ENCODE assay signal across 13 cellular contexts in the genomic region with DNA sequence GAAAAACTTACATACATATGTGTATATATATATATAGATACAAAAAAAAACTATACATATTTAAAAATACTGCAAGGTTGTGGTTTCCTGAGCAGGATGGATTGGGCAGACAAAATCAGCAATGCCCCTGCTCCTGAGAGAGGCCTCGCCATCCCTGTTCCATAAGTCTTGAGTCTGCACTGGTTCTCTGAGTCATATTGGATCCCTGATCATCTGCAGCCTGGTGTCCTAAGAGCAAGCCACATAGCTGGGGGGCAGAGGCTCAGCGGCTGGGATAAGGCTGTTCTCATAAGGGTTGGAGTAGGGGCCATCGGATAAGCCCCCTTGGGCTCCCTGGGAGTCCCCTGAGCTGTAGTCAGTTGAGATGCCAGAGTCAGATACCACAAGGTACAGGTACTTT. TPM values are rescaled to one million over a fixed set of nuclear protein-coding genes. Genes with fewer than 3 reads are reported as not detected.
DNase-seq lines count a peak whose midpoint lies in the region; ATAC-seq, FAIRE-seq and TF ChIP-seq lines count a peak whose summit lies in the region.
"Had no signal": no experiment of that assay in that cellular context is flagged by ENCODE, and none has a peak within 500 bp of the region (broad histone marks: within the 10 kb centered on the region; RNA-seq: fewer than 3 reads in every experiment).

No MANE protein-coding gene starts in this region.

- TF ChIP-seq POLR2A in A549 (IDR thresholded peaks at IDR 0.05; ENCODE audit: low read length), result no peak

- intact Hi-C loops in left lung (cut with DNase I), result no loop called here

- 70% methylated on average over 3 of the region's 3 CpGs for WGBS in A549 (ENCODE audit: missing lambda C conversion rate)
- WGBS in GM23248 (ENCODE audit: low coverage in 1 of 2, low lambda C conversion rate in 2 of 2, missing lambda C conversion rate in 2 of 2), 2 experiments, result 71 to 76% methylated on average over 3 of the region's 3 CpGs

- H4K20me1 ChIP-seq in GM23248 (ENCODE audit: insufficient read depth), result no peaks in the 10 kb centered on the region

- POLR2A ChIA-PET in A549 (lab: Yijun Ruan, JAX), result interaction anchor here (0.7 kb wide), 1 partner anchor 31 kb away, joined by 4 read pairs; the partner anchor contains the start of genes CCDC159 and TMEM205

- no peak overlapping the region for H3K4me3 ChIP-seq in A549
- H3K4me3 ChIP-seq in GM23248, result peak overlapping the region; percentile 10; the same call in 1 of the 2 replicates
- H3K4me3 ChIP-seq in left lung, result no peak overlapping the region

- TF ChIP-seq RAD21 in A549 (conservative IDR thresholded peaks at IDR 0.05 in 1 of 2, IDR thresholded peaks at IDR 0.05 in 1 of 2), result no peak

- no peak for ATAC-seq in A549
- no peak for ATAC-seq in left lung
- ATAC-seq in GM19395 (IDR thresholded peaks at IDR 0.05; ENCODE audit: unreplicated experiment), result no peak
- ATAC-seq in GM21723 (IDR thresholded peaks at IDR 0.05; ENCODE audit: unreplicated experiment), result no peak
- no peak for ATAC-seq in GM21423 (IDR thresholded peaks at IDR 0.05; ENCODE audit: unreplicated experiment)

- H2AFZ ChIP-seq in GM23248, result no peak overlapping the region

- in situ Hi-C loops in GM23248 (cut with MboI), result no loop called here

- H3K36me3 ChIP-seq in GM23248 (ENCODE audit: low read depth) (no peaks in the 10 kb centered on the region), left lung (no peaks in the 10 kb centered on the region)

- H3F3A ChIP-seq in GM23248 (ENCODE audit: insufficient read depth), result peaks cover 24% of the 10 kb centered on the region

- H3K4me1 ChIP-seq in A549 (peaks cover 52% of the 10 kb centered on the region), GM23248 (ENCODE audit: insufficient read depth) (peaks cover 30% of the 10 kb centered on the region), left lung (peaks cover 6 to 81% of the 10 kb centered on the region in 2 donors)

- TF ChIP-seq EP300 in A549 (IDR thresholded peaks at IDR 0.05), result no peak

- no peaks in the 10 kb centered on the region for H3K9me3 ChIP-seq in A549
- no peaks in the 10 kb centered on the region for H3K9me3 ChIP-seq in GM23248 (ENCODE audit: low read depth)
- no peaks in the 10 kb centered on the region for H3K9me3 ChIP-seq in left lung

- DNase-seq in A549 (ENCODE audit: low read depth in 1 of 2, low spot score in 1 of 2), result no peak
- peak; percentile 77 for DNase-seq in GM23248
- DNase-seq in amniotic epithelial cell (ENCODE audit: low read depth), result peak; percentile 30
- no peak for DNase-seq in left lung
- no peak for DNase-seq in NCI-H345 (lab: John Stamatoyannopoulos, UW)
- DNase-seq: activated T-cell treated with anti-CD3 and anti-CD28 coated beads for 4 hours; central memory CD4-positive, alpha-beta T cell; naive B cell had no signal

- TF ChIP-seq CTCF in A549 (IDR thresholded peaks at IDR 0.05) (no peak), left lung (IDR thresholded peaks at IDR 0.05) (no peak)

- H3K27ac ChIP-seq in A549 (peak overlapping the region; percentile 61 to 85; a peak in 5 of 6 replicates), GM23248 (peak overlapping the region; percentile 63), left lung (peak overlapping the region; percentile 95 to 96)

- H3K4me2 ChIP-seq in A549 (peak overlapping the region; percentile 58), GM23248 (ENCODE audit: unreplicated experiment) (peak overlapping the region; percentile 61)

- 0 out of 2 replicates have a peak overlapping the region, but pooled peaks have one; percentile 14 for H3K9ac ChIP-seq in GM23248

- H3K27me3 ChIP-seq in GM23248 (replicated peaks; ENCODE audit: insufficient read depth) (no peaks in the 10 kb centered on the region), left lung (peaks cover 0 to 11% of the 10 kb centered on the region in 2 donors)

- FAIRE-seq in A549 (lab: Jason Lieb, UNC), result no peak
- FAIRE-seq: islet of Langerhans, urothelium cell line had no signal

- H3K9me2 ChIP-seq in GM23248 (ENCODE audit: insufficient read depth), result no peaks in the 10 kb centered on the region

- CTCF ChIA-PET in A549 (lab: Yijun Ruan, JAX), result interaction anchor here (0.9 to 4.9 kb wide), 7 partner anchors 10 to 105 kb away, joined by 3 to 28 read pairs (median 4); partner anchors contain the start of genes CCDC159, TMEM205 and TSPAN16

- peaks cover 7% of the 10 kb centered on the region; the same call in 1 of the 2 replicates for H3K79me2 ChIP-seq in GM23248 (ENCODE audit: insufficient read depth)

TF ChIP-seq in A549, 52 proteins besides CTCF, POLR2A, EP300 and RAD21 (continues in another document):
- no peak for TF ChIP-seq HEYL (CRISPR knock-in tag; IDR thresholded peaks at IDR 0.05)
- TF ChIP-seq, protein P1, sequence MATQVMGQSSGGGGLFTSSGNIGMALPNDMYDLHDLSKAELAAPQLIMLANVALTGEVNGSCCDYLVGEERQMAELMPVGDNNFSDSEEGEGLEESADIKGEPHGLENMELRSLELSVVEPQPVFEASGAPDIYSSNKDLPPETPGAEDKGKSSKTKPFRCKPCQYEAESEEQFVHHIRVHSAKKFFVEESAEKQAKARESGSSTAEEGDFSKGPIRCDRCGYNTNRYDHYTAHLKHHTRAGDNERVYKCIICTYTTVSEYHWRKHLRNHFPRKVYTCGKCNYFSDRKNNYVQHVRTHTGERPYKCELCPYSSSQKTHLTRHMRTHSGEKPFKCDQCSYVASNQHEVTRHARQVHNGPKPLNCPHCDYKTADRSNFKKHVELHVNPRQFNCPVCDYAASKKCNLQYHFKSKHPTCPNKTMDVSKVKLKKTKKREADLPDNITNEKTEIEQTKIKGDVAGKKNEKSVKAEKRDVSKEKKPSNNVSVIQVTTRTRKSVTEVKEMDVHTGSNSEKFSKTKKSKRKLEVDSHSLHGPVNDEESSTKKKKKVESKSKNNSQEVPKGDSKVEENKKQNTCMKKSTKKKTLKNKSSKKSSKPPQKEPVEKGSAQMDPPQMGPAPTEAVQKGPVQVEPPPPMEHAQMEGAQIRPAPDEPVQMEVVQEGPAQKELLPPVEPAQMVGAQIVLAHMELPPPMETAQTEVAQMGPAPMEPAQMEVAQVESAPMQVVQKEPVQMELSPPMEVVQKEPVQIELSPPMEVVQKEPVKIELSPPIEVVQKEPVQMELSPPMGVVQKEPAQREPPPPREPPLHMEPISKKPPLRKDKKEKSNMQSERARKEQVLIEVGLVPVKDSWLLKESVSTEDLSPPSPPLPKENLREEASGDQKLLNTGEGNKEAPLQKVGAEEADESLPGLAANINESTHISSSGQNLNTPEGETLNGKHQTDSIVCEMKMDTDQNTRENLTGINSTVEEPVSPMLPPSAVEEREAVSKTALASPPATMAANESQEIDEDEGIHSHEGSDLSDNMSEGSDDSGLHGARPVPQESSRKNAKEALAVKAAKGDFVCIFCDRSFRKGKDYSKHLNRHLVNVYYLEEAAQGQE (IDR thresholded peaks at IDR 0.05), result no peak
- TF ChIP-seq NFE2L2 (conservative IDR thresholded peaks at IDR 0.05; ENCODE audit: low read length), result no peak
- no peak for TF ChIP-seq KDM5A (IDR thresholded peaks at IDR 0.05)
- no peak for TF ChIP-seq EHF (CRISPR knock-in tag; IDR thresholded peaks at IDR 0.05)

RNA-seq across cellular contexts. Expression of gene SWSAP1, which starts 3.3 kb away (rescaled TPM):
- polyA plus RNA-seq in A549 (2011; rRNA removed), result 1.2 and 1.3 TPM in 2 replicates
- polyA plus RNA-seq in A549 (2012; cell fraction: cytosol; rRNA removed), result 3.0 and 3.6 TPM in 2 replicates
- 2.6 and 3.3 TPM in 2 replicates for polyA plus RNA-seq in A549 (2012; cell fraction: nucleus; rRNA removed)
- 1.5 to 1.8 TPM (median 1.5 TPM) in 3 replicates for polyA plus RNA-seq in A549 (2017; fragmentation: RNase III; extraction: RNeasy Plus Mini Kit Qiagen cat#74134 plus additional on column Dnase treatment)
- polyA minus RNA-seq in A549 (2011; rRNA and poly(A)+ RNA removed), result 0.33 and 0.88 TPM in 2 replicates
- total RNA-seq in GM23248 (2014; rRNA removed; shearing (Covaris generic)), result 0.32 TPM in 1 of 2 replicates, not detected in the other
- polyA plus RNA-seq in GM23248 (2016; fragmentation: Nextera tagmentation; extraction: Ambion mirVana), result 1.3 and 1.4 TPM in 2 replicates
- 1 to 10 TPM; 3.1 to 3.2 TPM for total RNA-seq in left lung

RNA-seq across cellular contexts. Expression of gene EPOR, which starts 6.4 kb away (rescaled TPM):
- polyA plus RNA-seq in A549 (2011; rRNA removed) (4.4 and 5.2 TPM in 2 replicates), A549 (2017; fragmentation: RNase III; extraction: RNeasy Plus Mini Kit Qiagen cat#74134 plus additional on column Dnase treatment) (2.8 to 3.6 TPM (median 3.3 TPM) in 3 replicates), GM23248 (2016; fragmentation: Nextera tagmentation; extraction: Ambion mirVana) (4.3 and 4.7 TPM in 2 replicates)
- 8.3 and 10.0 TPM in 2 replicates for polyA plus RNA-seq in A549 (2012; cell fraction: cytosol; rRNA removed)
- polyA plus RNA-seq in A549 (2012; cell fraction: nucleus; rRNA removed), result 19.3 and 20.0 TPM in 2 replicates
- polyA minus RNA-seq in A549 (2011; rRNA and poly(A)+ RNA removed), result 3.9 and 4.8 TPM in 2 replicates
- total RNA-seq in GM23248 (2014; rRNA removed; shearing (Covaris generic)), result 4.4 and 7.0 TPM in 2 replicates
- 10 to 100 TPM in 1 of 2 donors, 1 to 10 TPM in 1; 9.6 to 18.0 TPM for total RNA-seq in left lung

RNA-seq across cellular contexts. Expression of gene PLPPR2, which starts 22.5 kb away (rescaled TPM):
- polyA plus RNA-seq in A549 (2011; rRNA removed) (5.6 and 6.3 TPM in 2 replicates), A549 (2017; fragmentation: RNase III; extraction: RNeasy Plus Mini Kit Qiagen cat#74134 plus additional on column Dnase treatment) (8.6 to 12.3 TPM (median 9.7 TPM) in 3 replicates), GM23248 (2016; fragmentation: Nextera tagmentation; extraction: Ambion mirVana) (52.0 TPM in 2 replicates)
- 8.6 and 11.8 TPM in 2 replicates for polyA plus RNA-seq in A549 (2012; cell fraction: cytosol; rRNA removed)
- polyA plus RNA-seq in A549 (2012; cell fraction: nucleus; rRNA removed), result 20.2 and 33.1 TPM in 2 replicates
- 4.7 TPM in 2 replicates for polyA minus RNA-seq in A549 (2011; rRNA and poly(A)+ RNA removed)
- 39.7 and 67.8 TPM in 2 replicates for total RNA-seq in GM23248 (2014; rRNA removed; shearing (Covaris generic))
- 10 to 100 TPM; 31.0 to 36.3 TPM for total RNA-seq in left lung

RNA-seq across cellular contexts. Expression of gene CCDC159, which starts 31.4 kb away (rescaled TPM):
- 11.3 and 12.2 TPM in 2 replicates for polyA plus RNA-seq in A549 (2011; rRNA removed)
- 7.5 and 7.9 TPM in 2 replicates for polyA plus RNA-seq in A549 (2012; cell fraction: cytosol; rRNA removed)
- 40.2 and 53.1 TPM in 2 replicates for polyA plus RNA-seq in A549 (2012; cell fraction: nucleus; rRNA removed)
- 8.4 to 11.2 TPM (median 8.6 TPM) in 3 replicates for polyA plus RNA-seq in A549 (2017; fragmentation: RNase III; extraction: RNeasy Plus Mini Kit Qiagen cat#74134 plus additional on column Dnase treatment)
- 8.0 and 12.8 TPM in 2 replicates for polyA minus RNA-seq in A549 (2011; rRNA and poly(A)+ RNA removed)
- 8.5 and 11.6 TPM in 2 replicates for total RNA-seq in GM23248 (2014; rRNA removed; shearing (Covaris generic))
- 11.4 and 16.5 TPM in 2 replicates for polyA plus RNA-seq in GM23248 (2016; fragmentation: Nextera tagmentation; extraction: Ambion mirVana)
- total RNA-seq in left lung, result 10 to 100 TPM; 29.9 to 32.8 TPM

RNA-seq across cellular contexts. Expression of gene TMEM205, which starts 31.7 kb away (rescaled TPM):
- polyA plus RNA-seq in A549 (2011; rRNA removed), result 183 and 230 TPM in 2 replicates
- 269 and 277 TPM in 2 replicates for polyA plus RNA-seq in A549 (2012; cell fraction: cytosol; rRNA removed)
- polyA plus RNA-seq in A549 (2012; cell fraction: nucleus; rRNA removed), result 218 and 264 TPM in 2 replicates
- 91.6 to 92.6 TPM (median 92.3 TPM) in 3 replicates for polyA plus RNA-seq in A549 (2017; fragmentation: RNase III; extraction: RNeasy Plus Mini Kit Qiagen cat#74134 plus additional on column Dnase treatment)
- polyA minus RNA-seq in A549 (2011; rRNA and poly(A)+ RNA removed), result 135 and 193 TPM in 2 replicates
- 66.1 and 152 TPM in 2 replicates for total RNA-seq in GM23248 (2014; rRNA removed; shearing (Covaris generic))
- 84.6 and 90.1 TPM in 2 replicates for polyA plus RNA-seq in GM23248 (2016; fragmentation: Nextera tagmentation; extraction: Ambion mirVana)
- total RNA-seq in left lung, result 10 to 100 TPM; 71.4 to 88.0 TPM

Comparison
In these comparisons a context has a peak if more than half of its experiments do, and no peak if none do; other contexts are left out.
1. DNase-seq: peak in GM23248 (single experiment) and amniotic epithelial cell (single experiment); none in A549 (0 of 2), left lung (0 of 2) and NCI-H345 (single experiment).
2. Peak in every context shown above with its lines, with median percentiles within 50 percentile points of each other: H3K27ac ChIP-seq.